16 cellular contexts compared by ENCODE assay signal in genomic region chr1:2317230-2318065, GRCh38.
DNase-seq lines count a peak whose midpoint lies in the region; ATAC-seq and TF ChIP-seq lines count a peak whose summit lies in the region.
"Had no signal": no experiment of that assay in that cellular context is flagged by ENCODE, and none has a peak within 500 bp of the region (broad histone marks: within the 10 kb centered on the region; RNA-seq: fewer than 3 reads in every experiment).

No MANE protein-coding gene starts in this region.

- no peak for DNase-seq in CD8-positive, alpha-beta T cell
- no peak for DNase-seq in RWPE1 (ENCODE audit: low spot score)
- DNase-seq in osteocyte (ENCODE audit: extremely low spot score, unreplicated experiment), result no peak
- DNase-seq in islet precursor cell, result no peak
- DNase-seq in NCI-H526 treated with DMSO at 0.1 percent for 48 hours (lab: John Stamatoyannopoulos, UW), result no peak
- no peak for DNase-seq in left lung
- DNase-seq: amygdala; effector memory CD4-positive, alpha-beta T cell; GDM1; NCI-H1105 treated with DMSO at 0.1 percent for 48 hours; stimulated activated naive CD8-positive, alpha-beta T cell treated with anti-CD3 and anti-CD28 coated beads, Interleukin-15, Interleukin-2, amounts not matched to agents 100 U/mL and 50 U/mL, for 24 hours had no signal

- peak overlapping the region; percentile 77 for H3K27ac Mint-ChIP-seq in CD8-positive, alpha-beta T cell
- peak overlapping the region; percentile 85 for H3K27ac Mint-ChIP-seq in osteocyte (ENCODE audit: unreplicated experiment)

- peaks cover 72% of the 10 kb centered on the region for H3K4me1 ChIP-seq in CD8-positive, alpha-beta T cell (ENCODE audit: insufficient read depth, low read length)
- H3K4me1 ChIP-seq in gastroesophageal sphincter (peaks cover 10 to 100% (median 71%) of the 10 kb centered on the region in 3 donors), left lung (peaks cover 13 to 62% of the 10 kb centered on the region in 2 donors)

- no peak overlapping the region for H3K4me3 ChIP-seq in CD8-positive, alpha-beta T cell (ENCODE audit: low read depth, low read length)
- H3K4me3 ChIP-seq in gastroesophageal sphincter (no peak overlapping the region), left lung (no peak overlapping the region)
- H3K4me3 ChIP-seq: lung had no signal

- no peaks in the 10 kb centered on the region for H3K27me3 Mint-ChIP-seq in CD8-positive, alpha-beta T cell (ENCODE audit: low read depth)
- H3K27me3 Mint-ChIP-seq in osteocyte (ENCODE audit: unreplicated experiment), result no peaks in the 10 kb centered on the region
- H3K27me3 Mint-ChIP-seq: IgD-negative memory B cell had no signal

- H3K9me3 ChIP-seq in CD8-positive, alpha-beta T cell (ENCODE audit: low read length), result no peaks in the 10 kb centered on the region
- no peaks in the 10 kb centered on the region for H3K9me3 ChIP-seq in gastroesophageal sphincter
- no peaks in the 10 kb centered on the region for H3K9me3 ChIP-seq in left lung

- H3K4me1 Mint-ChIP-seq in CD8-positive, alpha-beta T cell (ENCODE audit: low read depth), result peaks cover 31% of the 10 kb centered on the region
- peaks cover 48% of the 10 kb centered on the region for H3K4me1 Mint-ChIP-seq in osteocyte (ENCODE audit: unreplicated experiment)
- H3K4me1 Mint-ChIP-seq: CD14-positive monocyte had no signal

- peak overlapping the region; percentile 43 for H3K4me3 Mint-ChIP-seq in CD8-positive, alpha-beta T cell
- H3K4me3 Mint-ChIP-seq in osteocyte (ENCODE audit: unreplicated experiment), result no peak overlapping the region
- H3K4me3 Mint-ChIP-seq: CD14-positive monocyte, IgD-negative memory B cell had no signal

- no peak for TF ChIP-seq EP300 in gastroesophageal sphincter (IDR thresholded peaks at IDR 0.05)

- H3K27me3 ChIP-seq in CD8-positive, alpha-beta T cell (ENCODE audit: insufficient read depth, low read length), result no peaks in the 10 kb centered on the region
- no peaks in the 10 kb centered on the region for H3K27me3 ChIP-seq in gastroesophageal sphincter
- H3K27me3 ChIP-seq in left lung, result peaks cover 0 to 51% of the 10 kb centered on the region in 2 donors

- no peak for TF ChIP-seq POLR2A in gastroesophageal sphincter (IDR thresholded peaks at IDR 0.05)

- no peaks in the 10 kb centered on the region for H3K36me3 ChIP-seq in CD8-positive, alpha-beta T cell (ENCODE audit: insufficient read depth, low read length)
- H3K36me3 ChIP-seq in gastroesophageal sphincter (no peaks in the 10 kb centered on the region), left lung (no peaks in the 10 kb centered on the region)

- no peaks in the 10 kb centered on the region for H3K9me3 Mint-ChIP-seq in CD8-positive, alpha-beta T cell
- no peaks in the 10 kb centered on the region for H3K9me3 Mint-ChIP-seq in osteocyte (ENCODE audit: unreplicated experiment)
- H3K9me3 Mint-ChIP-seq: IgD-negative memory B cell had no signal

- no peak overlapping the region for H3K27ac ChIP-seq in CD8-positive, alpha-beta T cell (ENCODE audit: low read depth, low read length)
- H3K27ac ChIP-seq in RWPE1 (peak overlapping the region; percentile 88), gastroesophageal sphincter (peak overlapping the region in 3 of 4 donors; percentile 93 to 97 (median 96)), left lung (no peak overlapping the region)

- 90% methylated on average over 2 of the region's 32 CpGs; no CpG with 5 or more reads in 1 of the 2 donors for whole genome bisulfite sequencing in gastroesophageal sphincter (ENCODE audit: low coverage in 1 of 2), 2 donors

- no peak for ATAC-seq in CD8-positive, alpha-beta T cell
- ATAC-seq in gastroesophageal sphincter (no peak), left lung (no peak), GM21526 (IDR thresholded peaks at IDR 0.05; ENCODE audit: low FRiP score, unreplicated experiment) (no peak)
- ATAC-seq: stimulated activated naive CD8-positive, alpha-beta T cell treated with anti-CD3 and anti-CD28 coated beads, Interleukin-15, Interleukin-2, amounts not matched to agents 100 U/mL and 50 U/mL, for 24 hours had no signal

- intact Hi-C loops in CD8-positive, alpha-beta T cell (cut with DNase I, micrococcal nuclease), result loop anchor here (5.0 to 10.0 kb wide), 4 partner anchors 65 to 267 kb away; partner anchors contain the start of genes PANK4 (in 1 of the 2) and PRXL2B (in 1 of the 2)
- intact Hi-C loops in left lung (cut with DNase I), result loop anchor here in 1 of 2 donors (10.0 kb wide), 1 partner anchor 83 kb away; no protein-coding TSS in a partner anchor

- H3K36me3 Mint-ChIP-seq in CD8-positive, alpha-beta T cell, result no peaks in the 10 kb centered on the region
- no peaks in the 10 kb centered on the region for H3K36me3 Mint-ChIP-seq in osteocyte (ENCODE audit: unreplicated experiment)
- H3K36me3 Mint-ChIP-seq: CD14-positive monocyte had no signal

- POLR2A ChIA-PET in CD8-positive, alpha-beta T cell (lab: Charles Lee), result interaction anchor here (0.5 to 3.6 kb wide), 3 partner anchors 17 to 83 kb away, joined by 3 to 18 read pairs (median 4); no protein-coding TSS in a partner anchor
- POLR2A ChIA-PET in RWPE1 (lab: Yijun Ruan, JAX; ENCODE audit: low non-redundant PET), result no interaction called here

- no peak for TF ChIP-seq CTCF in CD8-positive, alpha-beta T cell (IDR thresholded peaks at IDR 0.05)
- TF ChIP-seq CTCF in RWPE1 (conservative IDR thresholded peaks at IDR 0.05; ENCODE audit: low read depth), result no peak
- no peak for TF ChIP-seq CTCF in gastroesophageal sphincter (IDR thresholded peaks at IDR 0.05)
- TF ChIP-seq CTCF in osteocyte (IDR thresholded peaks at IDR 0.05), result no peak
- no peak for TF ChIP-seq CTCF in left lung (IDR thresholded peaks at IDR 0.05)

- CTCF ChIA-PET in CD8-positive, alpha-beta T cell (lab: Charles Lee), result interaction anchor here (1.3 to 3.1 kb wide), 5 partner anchors 16 to 123 kb away, joined by 3 to 9 read pairs (median 6); partner anchors contain the start of gene FAAP20
- CTCF ChIA-PET in RWPE1 (lab: Yijun Ruan, JAX), result interaction anchor here (2.6 kb wide), 1 partner anchor 122 kb away, joined by 12 read pairs; the partner anchor contains the start of gene FAAP20

Comparison
In these comparisons a context has a peak if more than half of its experiments do, and no peak if none do; other contexts are left out.
1. H3K27ac ChIP-seq: peak in RWPE1 (single experiment) and gastroesophageal sphincter (3 of 4); none in CD8-positive, alpha-beta T cell (single experiment) and left lung (0 of 2).